8 cellular contexts compared by ENCODE assay signal in the genomic region with DNA sequence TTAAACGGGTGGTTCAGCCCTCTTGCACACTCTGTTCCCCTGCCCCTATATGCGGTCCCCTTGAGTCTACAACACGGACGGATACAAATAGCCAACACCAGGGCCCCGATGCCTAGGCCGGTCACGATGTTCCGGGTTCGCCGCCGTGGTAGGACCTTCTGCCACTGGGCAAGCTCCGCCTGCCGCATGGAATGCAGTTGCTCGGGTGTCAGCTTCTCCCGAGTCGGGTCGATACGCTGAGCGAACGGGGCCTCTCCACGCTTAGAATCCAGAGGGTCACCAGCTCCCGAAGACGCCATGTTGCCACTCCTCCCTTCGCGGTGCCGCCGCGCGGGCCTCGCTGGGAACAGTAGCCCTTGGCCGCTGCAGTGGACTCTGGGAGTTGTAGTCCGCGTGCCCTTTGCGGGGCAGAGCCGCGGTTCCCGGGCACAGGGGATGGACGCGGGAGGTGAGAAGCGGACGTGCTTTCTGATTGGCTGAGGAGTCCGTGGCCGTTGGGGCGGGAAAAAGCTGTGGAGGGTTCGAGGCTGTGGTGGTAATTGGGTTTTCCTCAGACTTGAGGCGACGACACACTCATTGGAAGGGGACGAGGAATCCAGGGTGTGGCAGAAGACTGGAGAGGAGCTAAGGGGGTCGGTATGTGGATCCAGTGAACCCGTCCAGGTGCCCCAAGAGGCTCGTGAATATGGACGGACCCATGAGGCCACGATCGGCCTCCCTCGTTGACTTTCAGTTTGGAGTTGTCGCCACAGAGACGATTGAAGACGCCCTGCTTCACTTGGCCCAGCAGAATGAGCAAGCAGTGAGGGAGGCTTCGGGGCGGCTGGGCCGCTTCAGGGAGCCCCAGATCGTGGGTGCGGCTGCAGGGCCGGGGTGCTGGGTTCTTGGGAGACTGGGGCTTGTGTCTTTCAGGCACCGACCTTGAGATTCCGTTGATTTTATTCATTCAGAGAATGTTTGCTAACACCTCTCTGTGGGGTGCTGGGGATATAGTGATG. TPM values are rescaled to one million over a fixed set of nuclear protein-coding genes. Genes with fewer than 3 reads are reported as not detected.
DNase-seq lines count a peak whose midpoint lies in the region; ATAC-seq and TF ChIP-seq lines count a peak whose summit lies in the region.

A gene with protein sequence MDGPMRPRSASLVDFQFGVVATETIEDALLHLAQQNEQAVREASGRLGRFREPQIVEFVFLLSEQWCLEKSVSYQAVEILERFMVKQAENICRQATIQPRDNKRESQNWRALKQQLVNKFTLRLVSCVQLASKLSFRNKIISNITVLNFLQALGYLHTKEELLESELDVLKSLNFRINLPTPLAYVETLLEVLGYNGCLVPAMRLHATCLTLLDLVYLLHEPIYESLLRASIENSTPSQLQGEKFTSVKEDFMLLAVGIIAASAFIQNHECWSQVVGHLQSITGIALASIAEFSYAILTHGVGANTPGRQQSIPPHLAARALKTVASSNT (plus strand): TSS at position 479 of the 998 bp plus-strand sequence. CDS start 207 bp downstream, at position 686.
A gene with protein sequence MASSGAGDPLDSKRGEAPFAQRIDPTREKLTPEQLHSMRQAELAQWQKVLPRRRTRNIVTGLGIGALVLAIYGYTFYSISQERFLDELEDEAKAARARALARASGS (minus strand): TSS at position 322 of the 998 bp plus-strand sequence. CDS start 23 bp downstream, at position 299.

- H3K9me3 Mint-ChIP-seq in T-helper 1 cell treated with Interleukin-12 subunit alpha and Interleukin-12 subunit beta and Interleukin-4 antibody, amounts not matched to agents 30 μg/mL and 1 μg/mL, for 36 hours, result no peaks in the 10 kb centered on the region

- H3K4me3 ChIP-seq in right atrium auricular region (peak within 1 kb of the TSS; percentile 74 to 95), prostate gland (peak within 1 kb of the TSS; percentile 66 to 75)

- DNase-seq in DMS53 treated with DMSO at 0.1 percent for 48 hours (lab: John Stamatoyannopoulos, UW; ENCODE audit: unreplicated experiment) (peak; percentile 82), NCI-H128 (lab: John Stamatoyannopoulos, UW; ENCODE audit: unreplicated experiment) (peak; percentile 21), amygdala (lab: John Stamatoyannopoulos, UW) (peak in 55 of 56 donors; percentile 17 to 85 (median 67)), right atrium auricular region (ENCODE audit: low spot score) (peak; percentile 76), prostate gland (ENCODE audit: low spot score) (peak; percentile 79), ureter (ENCODE audit: low spot score) (peak; percentile 82)

- peaks cover 0 to 15% of the 10 kb centered on the region in 2 donors for H3K4me1 ChIP-seq in right atrium auricular region
- H3K4me1 ChIP-seq in prostate gland (replicated peaks), result no peaks in the 10 kb centered on the region

- peak within 1 kb of the TSS; percentile 72 to 84 for H3K27ac ChIP-seq in right atrium auricular region
- peak within 1 kb of the TSS; percentile 85 to 88 for H3K27ac ChIP-seq in prostate gland

- peaks cover 17% of the 10 kb centered on the region for H3K4me1 Mint-ChIP-seq in T-helper 1 cell treated with Interleukin-12 subunit alpha and Interleukin-12 subunit beta and Interleukin-4 antibody, amounts not matched to agents 30 μg/mL and 1 μg/mL, for 36 hours (ENCODE audit: low read depth)

- intact Hi-C loops in prostate gland (cut with DNase I), result no loop called here

- H3K27me3 ChIP-seq in right atrium auricular region, result no peaks in the 10 kb centered on the region
- H3K27me3 ChIP-seq in prostate gland (replicated peaks; ENCODE audit: insufficient read depth), result no peaks in the 10 kb centered on the region

- peaks cover 16% of the 10 kb centered on the region for H3K27me3 Mint-ChIP-seq in T-helper 1 cell treated with Interleukin-12 subunit alpha and Interleukin-12 subunit beta and Interleukin-4 antibody, amounts not matched to agents 30 μg/mL and 1 μg/mL, for 36 hours (ENCODE audit: low read depth)

- peak; percentile 88 for ATAC-seq in GM21825 (IDR thresholded peaks at IDR 0.05; ENCODE audit: unreplicated experiment)

- H3K9me3 ChIP-seq in right atrium auricular region (no peaks in the 10 kb centered on the region), prostate gland (no peaks in the 10 kb centered on the region)

- H3K36me3 ChIP-seq in right atrium auricular region (no peaks in the 10 kb centered on the region), prostate gland (no peaks in the 10 kb centered on the region)

- 26% methylated on average over 65 of the region's 66 CpGs for WGBS in prostate gland

- TF ChIP-seq CTCF in right atrium auricular region (IDR thresholded peaks at IDR 0.05) (no peak), prostate gland (IDR thresholded peaks at IDR 0.05) (peak in 1 of 4 experiments; percentile 29)

- peak within 1 kb of the TSS; percentile 91 for H3K4me3 Mint-ChIP-seq in T-helper 1 cell treated with Interleukin-12 subunit alpha and Interleukin-12 subunit beta and Interleukin-4 antibody, amounts not matched to agents 30 μg/mL and 1 μg/mL, for 36 hours

- TF ChIP-seq POLR2A in prostate gland (IDR thresholded peaks at IDR 0.05), result no peak

- peak within 1 kb of the TSS; percentile 73 for H3K27ac Mint-ChIP-seq in T-helper 1 cell treated with Interleukin-12 subunit alpha and Interleukin-12 subunit beta and Interleukin-4 antibody, amounts not matched to agents 30 μg/mL and 1 μg/mL, for 36 hours

- peaks cover 5% of the 10 kb centered on the region for H3K36me3 Mint-ChIP-seq in T-helper 1 cell treated with Interleukin-12 subunit alpha and Interleukin-12 subunit beta and Interleukin-4 antibody, amounts not matched to agents 30 μg/mL and 1 μg/mL, for 36 hours (ENCODE audit: low read depth)

RNA-seq across cellular contexts. Expression of the first gene that starts in this region (rescaled TPM):
- total RNA-seq in right atrium auricular region, result under 1 TPM in 1 of 2 donors, not detected in 1; 0.16 TPM
- 1 to 10 TPM; 1.4 to 7.7 TPM for total RNA-seq in prostate gland
- 0.75 TPM for total RNA-seq in ureter

RNA-seq across cellular contexts. Expression of the second gene that starts in this region (rescaled TPM):
- 10 to 100 TPM; 71.6 to 77.4 TPM for total RNA-seq in right atrium auricular region
- 100 to 1,000 TPM in 1 of 2 donors, 10 to 100 TPM in 1; 70.4 to 167 TPM for total RNA-seq in prostate gland
- 80.4 TPM for total RNA-seq in ureter

Comparison
In these comparisons a context has a peak if more than half of its experiments do, and no peak if none do; other contexts are left out.
1. Peak in every context shown above with its lines: DNase-seq, ATAC-seq, H3K4me3 ChIP-seq and H3K27ac ChIP-seq.
2. DNase-seq: peak in every context shown above with its lines; median percentile 82 in DMS53 treated with DMSO at 0.1 percent for 48 hours; 82 in ureter; 79 in prostate gland; 76 in right atrium auricular region; 67 in amygdala; 21 in NCI-H128.